7 cellular contexts compared by ENCODE assay signal in genomic region chr6:22184371-22184770, GRCh38.
"Had no signal": no experiment of that assay in that cellular context is flagged by ENCODE, and none has a peak within 500 bp of the region (broad histone marks: within the 10 kb centered on the region; RNA-seq: fewer than 3 reads in every experiment).

No MANE protein-coding gene starts in this region.

- DNase-seq: GDM1, GF-D8 had no signal

- FAIRE-seq: G401.6, GM12891, GM12892, GM18507, GM19239 had no signal
